Comparison of ENCODE assay signal across 5 cellular contexts in the genomic region with DNA sequence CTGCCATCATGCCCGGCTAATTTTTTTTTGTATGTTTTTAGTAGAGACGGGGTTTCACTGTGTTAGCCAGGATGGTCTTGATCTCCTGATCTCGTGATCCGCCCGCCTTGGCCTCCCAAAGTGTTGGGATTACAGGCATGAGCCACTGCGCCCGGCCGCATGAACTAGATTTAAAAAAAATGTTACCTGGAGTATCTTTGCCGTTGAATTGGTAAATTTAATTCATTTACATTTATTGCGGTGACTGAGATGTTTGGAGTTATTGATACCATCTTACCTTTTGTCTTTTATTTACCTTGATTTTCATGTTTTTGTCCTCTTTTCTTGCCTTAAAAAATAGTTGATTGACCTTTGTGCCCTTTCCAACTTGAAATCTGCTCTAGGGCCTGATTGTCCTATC. TPM values are rescaled to one million over a fixed set of nuclear protein-coding genes. Genes with fewer than 3 reads are reported as not detected.
"Had no signal": no experiment of that assay in that cellular context is flagged by ENCODE, and none has a peak within 500 bp of the region (broad histone marks: within the 10 kb centered on the region; RNA-seq: fewer than 3 reads in every experiment).

No MANE protein-coding gene starts in this region.

RNA-seq across cellular contexts. Expression of gene CHRM1, which starts 24.4 kb away (rescaled TPM):
- total RNA-seq: HepG2, HT1080, IMR-90 had no signal
- polyA plus RNA-seq: HepG2, IgD-negative memory B cell, IMR-90 had no signal

RNA-seq across cellular contexts. Expression of gene SLC22A6, which starts 39.2 kb away (rescaled TPM):
- total RNA-seq: HepG2, HT-29, HT1080, IMR-90 had no signal
- polyA plus RNA-seq: HepG2, IgD-negative memory B cell, IMR-90 had no signal
